Comparison of ENCODE assay signal across 8 cellular contexts in the genomic region with DNA sequence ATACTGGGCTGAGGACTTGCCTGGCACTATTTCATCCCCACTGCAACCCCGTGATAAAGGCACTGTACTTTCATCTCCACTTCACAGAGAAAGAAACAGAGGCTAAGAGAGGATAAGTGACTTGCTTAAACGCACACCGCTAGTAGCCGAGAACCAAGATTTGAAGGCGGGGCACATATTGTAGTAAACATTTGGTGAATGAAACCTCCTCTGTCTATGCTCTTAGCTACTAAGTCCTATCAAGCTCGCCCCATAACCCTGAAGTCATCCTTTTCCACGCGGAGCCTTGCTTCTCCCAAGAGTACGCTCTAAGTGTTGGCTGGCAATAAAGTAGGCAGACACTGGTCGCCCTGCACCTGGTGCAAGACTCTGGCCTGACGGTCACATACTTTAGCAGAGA. TPM values are rescaled to one million over a fixed set of nuclear protein-coding genes. Genes with fewer than 3 reads are reported as not detected.
DNase-seq lines count a peak whose midpoint lies in the region; ATAC-seq, FAIRE-seq and TF ChIP-seq lines count a peak whose summit lies in the region.
"Had no signal": no experiment of that assay in that cellular context is flagged by ENCODE, and none has a peak within 500 bp of the region (broad histone marks: within the 10 kb centered on the region; RNA-seq: fewer than 3 reads in every experiment).

No MANE protein-coding gene starts in this region.

- peak overlapping the region; percentile 82 for H2AFZ ChIP-seq in IMR-90 (replicated peaks; ENCODE audit: low read length, poor library complexity)

- no peak overlapping the region for H2BK15ac ChIP-seq in IMR-90 (ENCODE audit: low read depth, low read length)

- DNase-seq in IMR-90 (no peak), spleen (no peak), left colon (no peak), ecto neural progenitor cell (ENCODE audit: low spot score) (no peak), D721Med (ENCODE audit: insufficient read length, low spot score) (no peak)
- DNase-seq in activated naive CD8-positive, alpha-beta T cell treated with anti-CD3 and anti-CD28 coated beads for 36 hours, result no peak
- DNase-seq: NCI-H187 had no signal

- H4K91ac ChIP-seq in IMR-90 (ENCODE audit: insufficient read depth, low read depth, low read length), result no peak overlapping the region

- H3K27me3 ChIP-seq in IMR-90 (ENCODE audit: control insufficient read depth, insufficient read depth, low read length) (no peaks in the 10 kb centered on the region; the same call in 1 of the 2 replicates), iPS-18a (ENCODE audit: control insufficient read depth, insufficient read depth, low read length) (peaks cover 25% of the 10 kb centered on the region), spleen (replicated peaks in 1 of 7) (no peaks in the 10 kb centered on the region)

- no peak for TF ChIP-seq RAD21 in IMR-90 (IDR thresholded peaks at IDR 0.05; ENCODE audit: low read length)

- no CpG with 5 or more reads among the region's 11 CpGs for WGBS in IMR-90 (ENCODE audit: extremely low coverage in 2 of 2, insufficient read length in 1 of 2), 2 experiments
- WGBS in spleen, 5 donors, result 84 to 96% (median 88%) methylated on average over 11 of the region's 11 CpGs

- dilution Hi-C loops in IMR-90 (cut with HindIII; ENCODE audit: low sequenced_read_pairs, unreplicated experiment), result no loop called here

- peaks cover 9% of the 10 kb centered on the region; the same call in 1 of the 2 replicates for H3K9me1 ChIP-seq in IMR-90 (ENCODE audit: insufficient read depth, low read length)

- peak overlapping the region; percentile 53; the same call in 1 of the 2 replicates for H3K4me2 ChIP-seq in IMR-90 (ENCODE audit: low read depth, low read length)

- H4K8ac ChIP-seq in IMR-90 (ENCODE audit: low read depth in 2 of 2, low read length in 2 of 2), result no peak overlapping the region

- H3K27ac ChIP-seq in IMR-90 (ENCODE audit: insufficient read depth, low read length) (no peak overlapping the region), iPS-18a (ENCODE audit: low read length) (no peak overlapping the region), spleen (no peak overlapping the region)

- peak overlapping the region; percentile 82 for H3K4me3 Mint-ChIP-seq in activated naive CD8-positive, alpha-beta T cell treated with anti-CD3 and anti-CD28 coated beads for 36 hours

- TF ChIP-seq CTCF in IMR-90 (conservative IDR thresholded peaks at IDR 0.05; ENCODE audit: low read depth, low read length), result no peak
- TF ChIP-seq CTCF in spleen (IDR thresholded peaks at IDR 0.05 in 8 of 11, conservative IDR thresholded peaks at IDR 0.05 in 3 of 11), result no peak
- TF ChIP-seq CTCF in D721Med (IDR thresholded peaks at IDR 0.05; ENCODE audit: insufficient read depth, missing control alignments), result no peak

- H2AK5ac ChIP-seq in IMR-90 (ENCODE audit: low read depth, low read length), result no peak overlapping the region

- H3K36me3 ChIP-seq in IMR-90 (ENCODE audit: control insufficient read depth, insufficient read depth, low read length), result no peaks in the 10 kb centered on the region
- H3K36me3 ChIP-seq in iPS-18a (ENCODE audit: control insufficient read depth, low read depth, low read length), result no peaks in the 10 kb centered on the region
- H3K36me3 ChIP-seq in spleen, result no peaks in the 10 kb centered on the region

- H3K9ac ChIP-seq in IMR-90 (ENCODE audit: low read depth, low read length), result no peak overlapping the region
- H3K9ac ChIP-seq in iPS-18a (ENCODE audit: low read length), result no peak overlapping the region

- in situ Hi-C loops in IMR-90 (cut with MboI; ENCODE audit: low sequenced_read_pairs), result no loop called here

- POLR2A ChIA-PET in IMR-90 (lab: Charles Lee; ENCODE audit: unreplicated experiment), result no interaction called here

- CTCF ChIA-PET in IMR-90 (lab: Yijun Ruan, JAX), result interaction anchor here (1.0 kb wide), 1 partner anchor 22 kb away, joined by 3 read pairs; no protein-coding TSS in a partner anchor

- H3K79me1 ChIP-seq in IMR-90 (ENCODE audit: low read depth in 1 of 2, low read length in 2 of 2), result peaks cover 0 to 8% of the 10 kb centered on the region in 2 experiments; a peak in 2 of 4 replicates

- H2BK120ac ChIP-seq in IMR-90 (ENCODE audit: low read depth, low read length), result no peak overlapping the region

- no peak overlapping the region for H4K5ac ChIP-seq in IMR-90 (ENCODE audit: low read depth, low read length)

- H3K4ac ChIP-seq in IMR-90 (ENCODE audit: low read depth, low read length), result no peak overlapping the region

- no peak overlapping the region for H2BK5ac ChIP-seq in IMR-90 (ENCODE audit: low read depth, low read length, poor library complexity, severe bottlenecking)

- H3K36me3 Mint-ChIP-seq in activated naive CD8-positive, alpha-beta T cell treated with anti-CD3 and anti-CD28 coated beads for 36 hours, result no peaks in the 10 kb centered on the region

- H2AK9ac ChIP-seq in IMR-90 (replicated peaks; ENCODE audit: low read depth, low read length, poor library complexity), result peak overlapping the region; percentile 82

- no peak overlapping the region for H3K27ac Mint-ChIP-seq in activated naive CD8-positive, alpha-beta T cell treated with anti-CD3 and anti-CD28 coated beads for 36 hours

- no TSS peak for BruUV-seq in IMR-90 (replicated peaks; lab: Mats Ljungman, UMichigan)

- H3K4me3 ChIP-seq in IMR-90 (ENCODE audit: insufficient read depth, low read depth, low read length) (peak overlapping the region; percentile 14; the same call in 1 of the 2 replicates), iPS-18a (ENCODE audit: low read length) (peak overlapping the region; percentile 49), spleen (peak overlapping the region in 5 of 8 donors; percentile 74 to 93 (median 79))

- intact Hi-C loops in IMR-90 (cut with micrococcal nuclease) (no loop called here), spleen (cut with DNase I; ENCODE audit: low total_unique reads) (no loop called here), left colon (cut with DNase I, micrococcal nuclease) (no loop called here)

- H3K4me1 ChIP-seq in IMR-90 (ENCODE audit: control insufficient read depth, insufficient read depth, low read length), result peaks cover 3% of the 10 kb centered on the region; the same call in 1 of the 2 replicates
- H3K4me1 ChIP-seq in iPS-18a (ENCODE audit: control insufficient read depth, low read depth, low read length), result peaks cover 5% of the 10 kb centered on the region
- peaks cover 5 to 34% (median 15%) of the 10 kb centered on the region in 6 donors for H3K4me1 ChIP-seq in spleen

- peaks cover 21% of the 10 kb centered on the region for H3K4me1 Mint-ChIP-seq in activated naive CD8-positive, alpha-beta T cell treated with anti-CD3 and anti-CD28 coated beads for 36 hours

- H3K56ac ChIP-seq in IMR-90 (ENCODE audit: extremely low read depth, insufficient read depth, low read length), result no peak overlapping the region

- no peaks in the 10 kb centered on the region for H3K27me3 Mint-ChIP-seq in activated naive CD8-positive, alpha-beta T cell treated with anti-CD3 and anti-CD28 coated beads for 36 hours

- TF ChIP-seq POLR2A in IMR-90 (IDR thresholded peaks at IDR 0.05; ENCODE audit: low read depth, low read length) (no peak), spleen (IDR thresholded peaks at IDR 0.05) (no peak)

- H2BK20ac ChIP-seq in IMR-90 (ENCODE audit: low read depth, low read length), result no peak overlapping the region

- FAIRE-seq in D721Med (lab: Jason Lieb, UNC), result no peak

- no peaks in the 10 kb centered on the region for H4K20me1 ChIP-seq in IMR-90 (ENCODE audit: insufficient read depth, low read length)

- H3K23ac ChIP-seq in IMR-90 (ENCODE audit: low read depth, low read length), result peak overlapping the region; percentile 56; the same call in 1 of the 2 replicates

- H3K9me3 ChIP-seq in IMR-90 (ENCODE audit: control insufficient read depth, insufficient read depth, low read length), result no peaks in the 10 kb centered on the region
- no peaks in the 10 kb centered on the region for H3K9me3 ChIP-seq in iPS-18a (ENCODE audit: control insufficient read depth, low read depth, low read length)
- no peaks in the 10 kb centered on the region for H3K9me3 ChIP-seq in spleen

- ATAC-seq in IMR-90 (ENCODE audit: low read depth), result no peak
- ATAC-seq in left colon, result no peak

- no peak overlapping the region for H3K18ac ChIP-seq in IMR-90 (ENCODE audit: low read depth, low read length)

- no peaks in the 10 kb centered on the region for H3K9me3 Mint-ChIP-seq in activated naive CD8-positive, alpha-beta T cell treated with anti-CD3 and anti-CD28 coated beads for 36 hours

- no peak overlapping the region for H3K14ac ChIP-seq in IMR-90 (replicated peaks; ENCODE audit: low read depth, low read length)

TF ChIP-seq in IMR-90, 13 proteins besides CTCF, POLR2A, EP300 and RAD21:
- no peak for TF ChIP-seq RFX5 (IDR thresholded peaks at IDR 0.05; ENCODE audit: low read depth, low read length)
- TF ChIP-seq NFE2L2 (IDR thresholded peaks at IDR 0.05; ENCODE audit: low read depth, low read length), result no peak
- no peak for TF ChIP-seq BHLHE40 (IDR thresholded peaks at IDR 0.05; ENCODE audit: low read depth, low read length)
- no peak for TF ChIP-seq CHD1 (IDR thresholded peaks at IDR 0.05; ENCODE audit: low read depth, low read length)
- no peak for TF ChIP-seq RCOR1 (IDR thresholded peaks at IDR 0.05; ENCODE audit: insufficient replicate concordance, low read length)
- TF ChIP-seq MAFK (IDR thresholded peaks at IDR 0.05; ENCODE audit: low read depth, low read length), result no peak
- no peak for TF ChIP-seq MAZ (IDR thresholded peaks at IDR 0.05; ENCODE audit: borderline replicate concordance, low read depth, low read length)
- no peak for TF ChIP-seq CEBPB (IDR thresholded peaks at IDR 0.05; ENCODE audit: low read depth, low read length)
- TF ChIP-seq, protein P1, sequence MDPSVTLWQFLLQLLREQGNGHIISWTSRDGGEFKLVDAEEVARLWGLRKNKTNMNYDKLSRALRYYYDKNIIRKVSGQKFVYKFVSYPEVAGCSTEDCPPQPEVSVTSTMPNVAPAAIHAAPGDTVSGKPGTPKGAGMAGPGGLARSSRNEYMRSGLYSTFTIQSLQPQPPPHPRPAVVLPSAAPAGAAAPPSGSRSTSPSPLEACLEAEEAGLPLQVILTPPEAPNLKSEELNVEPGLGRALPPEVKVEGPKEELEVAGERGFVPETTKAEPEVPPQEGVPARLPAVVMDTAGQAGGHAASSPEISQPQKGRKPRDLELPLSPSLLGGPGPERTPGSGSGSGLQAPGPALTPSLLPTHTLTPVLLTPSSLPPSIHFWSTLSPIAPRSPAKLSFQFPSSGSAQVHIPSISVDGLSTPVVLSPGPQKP (IDR thresholded peaks at IDR 0.05; ENCODE audit: borderline replicate concordance, low read depth, low read length), result no peak
- TF ChIP-seq FOS (IDR thresholded peaks at IDR 0.05; ENCODE audit: low read depth, low read length), result no peak

RNA-seq across cellular contexts. Expression of a gene that starts 1.1 kb away (rescaled TPM):
- total RNA-seq in IMR-90 (2012; rRNA removed), result 6.4 and 7.5 TPM in 2 replicates
- polyA plus RNA-seq in IMR-90 (2012; rRNA removed), result 16.2 and 19.4 TPM in 2 replicates
- polyA plus RNA-seq in IMR-90 (2012; cell fraction: cytosol; rRNA removed), result 10.7 and 24.9 TPM in 2 replicates
- 8.4 and 15.5 TPM in 2 replicates for polyA plus RNA-seq in IMR-90 (2012; cell fraction: nucleus; rRNA removed; ENCODE audit: low replicate concordance)
- total RNA-seq in activated naive CD8-positive, alpha-beta T cell treated with anti-CD3 and anti-CD28 coated beads for 36 hours, result 10 to 100 TPM; 12.1 to 13.3 TPM
- 10 to 100 TPM in 3 of 7 donors, 1 to 10 TPM in 4; 4.5 to 13.6 (median 8.0) TPM for total RNA-seq in spleen
- 1 to 10 TPM; 2.3 to 3.6 (median 2.9) TPM for polyA plus RNA-seq in spleen
- 1 to 10 TPM; 3.7 to 5.1 TPM for total RNA-seq in left colon

Comparison
In these comparisons a context has a peak if more than half of its experiments do, and no peak if none do; other contexts are left out.
1. H3K4me3 ChIP-seq: peak in every context shown above with its lines; median percentile 79 in spleen; 49 in iPS-18a; 14 in IMR-90.